ENCODE assay signal across 1 cellular context in the genomic region with DNA sequence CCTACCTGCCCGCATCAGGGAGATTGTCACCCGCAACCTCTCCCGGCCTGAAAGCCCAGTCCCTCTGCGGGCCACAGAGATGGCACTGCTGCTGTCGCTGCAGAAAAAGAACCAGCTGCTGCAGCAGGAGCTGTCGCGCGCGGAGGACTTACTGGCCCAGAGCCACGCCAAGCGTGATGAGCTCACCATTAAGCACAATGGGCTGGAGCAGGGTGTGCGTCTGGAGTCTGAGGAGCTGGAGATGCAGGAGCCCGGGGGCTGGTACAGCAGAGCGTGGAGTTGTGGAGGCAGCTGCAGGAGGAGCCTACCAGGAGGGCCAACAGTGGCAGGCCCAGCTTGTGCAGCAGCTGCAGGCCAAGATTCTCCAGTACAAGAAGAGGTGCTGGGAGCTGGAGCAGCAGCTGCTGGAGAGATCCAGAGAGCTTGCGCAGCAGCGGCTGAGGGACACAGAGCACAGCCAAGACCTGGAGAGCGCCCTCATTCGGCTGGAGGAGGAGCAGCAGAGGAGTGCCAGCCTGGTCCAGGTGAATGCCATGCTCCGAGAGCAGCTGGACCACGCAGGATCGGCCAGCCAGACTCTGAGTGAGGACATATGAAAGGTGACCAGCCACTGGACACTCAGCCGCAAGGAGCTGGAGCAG.
TF ChIP-seq lines count a peak whose summit lies in the region.

No MANE protein-coding gene starts in this region.

TF ChIP-seq in WTC11, 78 proteins besides CTCF, POLR2A, EP300 and RAD21 (continued from another document):
- TF ChIP-seq, protein P1, sequence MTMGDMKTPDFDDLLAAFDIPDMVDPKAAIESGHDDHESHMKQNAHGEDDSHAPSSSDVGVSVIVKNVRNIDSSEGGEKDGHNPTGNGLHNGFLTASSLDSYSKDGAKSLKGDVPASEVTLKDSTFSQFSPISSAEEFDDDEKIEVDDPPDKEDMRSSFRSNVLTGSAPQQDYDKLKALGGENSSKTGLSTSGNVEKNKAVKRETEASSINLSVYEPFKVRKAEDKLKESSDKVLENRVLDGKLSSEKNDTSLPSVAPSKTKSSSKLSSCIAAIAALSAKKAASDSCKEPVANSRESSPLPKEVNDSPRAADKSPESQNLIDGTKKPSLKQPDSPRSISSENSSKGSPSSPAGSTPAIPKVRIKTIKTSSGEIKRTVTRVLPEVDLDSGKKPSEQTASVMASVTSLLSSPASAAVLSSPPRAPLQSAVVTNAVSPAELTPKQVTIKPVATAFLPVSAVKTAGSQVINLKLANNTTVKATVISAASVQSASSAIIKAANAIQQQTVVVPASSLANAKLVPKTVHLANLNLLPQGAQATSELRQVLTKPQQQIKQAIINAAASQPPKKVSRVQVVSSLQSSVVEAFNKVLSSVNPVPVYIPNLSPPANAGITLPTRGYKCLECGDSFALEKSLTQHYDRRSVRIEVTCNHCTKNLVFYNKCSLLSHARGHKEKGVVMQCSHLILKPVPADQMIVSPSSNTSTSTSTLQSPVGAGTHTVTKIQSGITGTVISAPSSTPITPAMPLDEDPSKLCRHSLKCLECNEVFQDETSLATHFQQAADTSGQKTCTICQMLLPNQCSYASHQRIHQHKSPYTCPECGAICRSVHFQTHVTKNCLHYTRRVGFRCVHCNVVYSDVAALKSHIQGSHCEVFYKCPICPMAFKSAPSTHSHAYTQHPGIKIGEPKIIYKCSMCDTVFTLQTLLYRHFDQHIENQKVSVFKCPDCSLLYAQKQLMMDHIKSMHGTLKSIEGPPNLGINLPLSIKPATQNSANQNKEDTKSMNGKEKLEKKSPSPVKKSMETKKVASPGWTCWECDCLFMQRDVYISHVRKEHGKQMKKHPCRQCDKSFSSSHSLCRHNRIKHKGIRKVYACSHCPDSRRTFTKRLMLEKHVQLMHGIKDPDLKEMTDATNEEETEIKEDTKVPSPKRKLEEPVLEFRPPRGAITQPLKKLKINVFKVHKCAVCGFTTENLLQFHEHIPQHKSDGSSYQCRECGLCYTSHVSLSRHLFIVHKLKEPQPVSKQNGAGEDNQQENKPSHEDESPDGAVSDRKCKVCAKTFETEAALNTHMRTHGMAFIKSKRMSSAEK (CRISPR knock-in tag; IDR thresholded peaks at IDR 0.05; ENCODE audit: borderline replicate concordance): no peak
- TF ChIP-seq TCF7 (CRISPR knock-in tag; IDR thresholded peaks at IDR 0.05; ENCODE audit: low read depth): no peak
- TF ChIP-seq, protein P2, sequence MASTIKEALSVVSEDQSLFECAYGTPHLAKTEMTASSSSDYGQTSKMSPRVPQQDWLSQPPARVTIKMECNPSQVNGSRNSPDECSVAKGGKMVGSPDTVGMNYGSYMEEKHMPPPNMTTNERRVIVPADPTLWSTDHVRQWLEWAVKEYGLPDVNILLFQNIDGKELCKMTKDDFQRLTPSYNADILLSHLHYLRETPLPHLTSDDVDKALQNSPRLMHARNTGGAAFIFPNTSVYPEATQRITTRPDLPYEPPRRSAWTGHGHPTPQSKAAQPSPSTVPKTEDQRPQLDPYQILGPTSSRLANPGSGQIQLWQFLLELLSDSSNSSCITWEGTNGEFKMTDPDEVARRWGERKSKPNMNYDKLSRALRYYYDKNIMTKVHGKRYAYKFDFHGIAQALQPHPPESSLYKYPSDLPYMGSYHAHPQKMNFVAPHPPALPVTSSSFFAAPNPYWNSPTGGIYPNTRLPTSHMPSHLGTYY (CRISPR knock-in tag; IDR thresholded peaks at IDR 0.05): no peak
- TF ChIP-seq, protein P3, sequence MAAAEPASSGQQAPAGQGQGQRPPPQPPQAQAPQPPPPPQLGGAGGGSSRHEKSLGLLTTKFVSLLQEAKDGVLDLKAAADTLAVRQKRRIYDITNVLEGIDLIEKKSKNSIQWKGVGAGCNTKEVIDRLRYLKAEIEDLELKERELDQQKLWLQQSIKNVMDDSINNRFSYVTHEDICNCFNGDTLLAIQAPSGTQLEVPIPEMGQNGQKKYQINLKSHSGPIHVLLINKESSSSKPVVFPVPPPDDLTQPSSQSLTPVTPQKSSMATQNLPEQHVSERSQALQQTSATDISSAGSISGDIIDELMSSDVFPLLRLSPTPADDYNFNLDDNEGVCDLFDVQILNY (CRISPR knock-in tag; IDR thresholded peaks at IDR 0.05): no peak
